ENCODE assay signal across 8 cellular contexts in genomic region chr19:23758187-23759074, GRCh38. TPM values are rescaled to one million over a fixed set of nuclear protein-coding genes. Genes with fewer than 3 reads are reported as not detected.
DNase-seq lines count a peak whose midpoint lies in the region; ATAC-seq and TF ChIP-seq lines count a peak whose summit lies in the region.

TSS of gene ZNF681 (minus strand) at chr19:23758891. CDS start at chr19:23758749, 142 bp downstream.

- no peaks in the 10 kb centered on the region for H3K36me3 ChIP-seq in mucosa of stomach (ENCODE audit: control insufficient read depth, insufficient read depth, low read length)

- DNase-seq in AG09309 (ENCODE audit: low read depth) (peak; percentile 60), NCI-H69 (lab: John Stamatoyannopoulos, UW) (peak; percentile 93), epithelial cell of proximal tubule (ENCODE audit: low read depth) (peak; percentile 59)
- peak; percentile 87 for DNase-seq in activated CD8-positive, alpha-beta memory T cell treated with anti-CD3 and anti-CD28 coated beads, Interleukin-2, amount 50 U/mL, for 48 hours
- peak; percentile 59 to 71 for DNase-seq in stimulated activated CD8-positive, alpha-beta memory T cell treated with anti-CD3 and anti-CD28 coated beads, Interleukin-4, amount 100 ng/mL, for 4 hours (ENCODE audit: low read depth in 2 of 2, low spot score in 1 of 2)

- H3K4me3 ChIP-seq in AG09309 (ENCODE audit: control insufficient read depth, low read depth, low read length) (peak within 1 kb of the TSS; percentile 59), epithelial cell of proximal tubule (ENCODE audit: low read depth, low read length) (peak within 1 kb of the TSS; percentile 87), mucosa of stomach (ENCODE audit: low read length) (peak within 1 kb of the TSS; percentile 48)

- TF ChIP-seq CTCF in AG09309 (IDR thresholded peaks at IDR 0.05; ENCODE audit: control insufficient read depth, insufficient read depth, low read depth, low read length, missing control alignments) = peak; percentile 9
- peak; percentile 13 for TF ChIP-seq CTCF in epithelial cell of proximal tubule (conservative IDR thresholded peaks at IDR 0.05; ENCODE audit: low read depth, low read length)

- peak within 1 kb of the TSS; percentile 71 for H3K9ac ChIP-seq in mucosa of stomach (ENCODE audit: low read length)

- ATAC-seq in GM18870 (IDR thresholded peaks at IDR 0.05; ENCODE audit: unreplicated experiment) (peak; percentile 88), HG03139 (IDR thresholded peaks at IDR 0.05; ENCODE audit: unreplicated experiment) (peak; percentile 68)

- H3K9me3 ChIP-seq in mucosa of stomach (ENCODE audit: control insufficient read depth, low read length) = no peaks in the 10 kb centered on the region

- H3K4me1 ChIP-seq in mucosa of stomach (ENCODE audit: control insufficient read depth, insufficient read depth, low read length) = no peaks in the 10 kb centered on the region

- H3K27me3 ChIP-seq in mucosa of stomach (ENCODE audit: control insufficient read depth, insufficient read depth, low read length) = no peaks in the 10 kb centered on the region

RNA-seq across cellular contexts. Expression of gene ZNF681, which starts in this region (rescaled TPM):
- 3.1 and 3.5 TPM in 2 replicates for total RNA-seq in epithelial cell of proximal tubule

Comparison
In these comparisons a context has a peak if more than half of its experiments do, and no peak if none do; other contexts are left out.
1. Peak in every context shown above with its lines: DNase-seq, ATAC-seq and H3K4me3 ChIP-seq.